Comparison of ENCODE assay signal across 17 cellular contexts in the genomic region with DNA sequence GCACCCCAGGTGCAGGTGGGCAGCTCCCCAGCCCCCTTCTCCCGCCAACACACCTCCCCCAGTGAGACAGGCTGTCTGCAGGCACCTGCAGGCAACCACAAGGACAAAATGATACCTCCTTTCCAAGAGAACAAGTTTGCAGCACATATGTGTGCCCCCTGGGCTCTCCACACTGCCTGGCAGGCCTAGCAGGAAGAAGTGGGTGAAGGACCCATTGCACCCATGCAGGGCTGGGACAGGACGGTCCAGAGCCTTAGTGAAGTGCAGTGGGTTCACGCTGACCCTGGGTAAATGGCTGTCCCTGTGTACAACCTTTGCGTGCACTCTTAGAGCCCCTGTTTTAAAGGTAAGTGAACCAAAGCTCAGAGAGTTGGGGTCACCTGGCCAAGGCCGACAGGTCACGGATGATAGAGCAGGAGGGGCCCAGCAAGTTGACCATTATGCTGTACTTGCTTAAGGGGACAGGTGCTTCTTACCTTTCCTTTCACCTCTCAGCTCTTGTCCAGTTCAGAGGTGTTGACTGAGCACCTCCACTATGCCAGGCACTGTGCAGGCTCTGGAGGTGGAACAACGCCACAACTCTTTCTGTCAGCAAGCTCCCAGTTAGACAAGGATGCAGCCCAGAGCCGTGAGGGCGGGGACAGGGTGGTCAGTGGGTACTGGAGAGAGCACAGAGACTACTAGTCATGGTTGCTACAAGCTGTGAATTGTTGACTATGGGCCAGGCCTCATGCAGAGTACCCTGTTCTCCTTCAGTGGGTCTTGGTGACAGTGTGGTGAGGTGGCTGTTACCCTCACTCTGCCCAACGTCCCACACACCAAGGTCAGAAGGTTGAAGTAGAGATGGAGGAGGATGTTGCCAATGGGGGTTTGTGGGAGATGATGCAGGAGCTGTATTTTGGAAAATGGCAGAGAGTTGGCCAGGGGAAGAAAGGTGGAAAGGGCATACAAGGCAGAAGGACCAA.
A peak's percentile ranks its signal among the peaks of the same experiment; 100 is the strongest.
DNase-seq lines count a peak whose midpoint lies in the region; ATAC-seq and TF ChIP-seq lines count a peak whose summit lies in the region.
"Had no signal": no experiment of that assay in that cellular context is flagged by ENCODE, and none has a peak within 500 bp of the region (broad histone marks: within the 10 kb centered on the region; RNA-seq: fewer than 3 reads in every experiment).

No MANE protein-coding gene starts in this region.

- no peaks in the 10 kb centered on the region for H3K4me1 ChIP-seq in endodermal cell (ENCODE audit: control insufficient read depth, insufficient read depth, low read length)

- H3K9me3 ChIP-seq in endodermal cell (ENCODE audit: control insufficient read depth, low read length): no peaks in the 10 kb centered on the region
- H3K9me3 ChIP-seq: MG63 had no signal

- H3K9me3 Mint-ChIP-seq in endodermal cell: no peaks in the 10 kb centered on the region
- H3K9me3 Mint-ChIP-seq: GM23338 had no signal

- intact Hi-C loops in cardiac septum (cut with DNase I) (no loop called here), Right ventricle myocardium superior (cut with DNase I) (no loop called here), posterior vena cava (cut with DNase I) (no loop called here)

- no peaks in the 10 kb centered on the region for H3K4me1 Mint-ChIP-seq in endodermal cell

- H3K27me3 ChIP-seq in endodermal cell (ENCODE audit: control insufficient read depth, insufficient read depth, low read length, poor library complexity, severe bottlenecking): peaks cover 6% of the 10 kb centered on the region
- H3K27me3 ChIP-seq: MG63 had no signal

- H3K27ac ChIP-seq in endodermal cell (ENCODE audit: low read depth, low read length): no peak overlapping the region
- H3K27ac ChIP-seq: C4-2B had no signal

- WGBS in endodermal cell (ENCODE audit: insufficient coverage in 1 of 2, insufficient read length in 1 of 2), 2 experiments: 90 to 92% methylated on average over 6 to 10 of the region's 10 CpGs

- no peak for TF ChIP-seq CTCF in endodermal cell (conservative IDR thresholded peaks at IDR 0.05)

- no peak overlapping the region for H3K4me3 Mint-ChIP-seq in endodermal cell
- H3K4me3 Mint-ChIP-seq: GM23338 had no signal

- no peaks in the 10 kb centered on the region for H3K36me3 Mint-ChIP-seq in endodermal cell (ENCODE audit: low read depth)

- H3K4me3 ChIP-seq in endodermal cell (ENCODE audit: low read length): no peak overlapping the region
- H3K4me3 ChIP-seq: GM23338, MG63 had no signal

- peaks cover 6% of the 10 kb centered on the region for H3K27me3 Mint-ChIP-seq in endodermal cell (ENCODE audit: insufficient read depth)

- no peak overlapping the region for H3K9ac ChIP-seq in endodermal cell (ENCODE audit: extremely low read depth, low read length, poor library complexity, severe bottlenecking)

- no peak overlapping the region for H3K27ac Mint-ChIP-seq in endodermal cell
- H3K27ac Mint-ChIP-seq: GM23338 had no signal

- H3K36me3 ChIP-seq in endodermal cell (ENCODE audit: control insufficient read depth, insufficient read depth, low read length): no peaks in the 10 kb centered on the region
- H3K36me3 ChIP-seq: MG63 had no signal

- ATAC-seq in Right ventricle myocardium superior (ENCODE audit: poor library complexity): no peak
- ATAC-seq: GM23338 had no signal

- peak; percentile 49 for DNase-seq in cardiac septum (ENCODE audit: low spot score)
- no peak for DNase-seq in Right ventricle myocardium superior
- DNase-seq in endodermal cell: peak; percentile 25
- peak; percentile 68 for DNase-seq in posterior vena cava (ENCODE audit: low spot score)
- no peak for DNase-seq in NCI-H526 treated with DMSO at 0.1 percent for 48 hours (lab: John Stamatoyannopoulos, UW)
- no peak for DNase-seq in NCI-H1092 (lab: John Stamatoyannopoulos, UW)
- no peak for DNase-seq in NCI-H510A (lab: John Stamatoyannopoulos, UW)
- DNase-seq: COR-L47, DMS153, Karpas-422, MG63, NCI-H1105, NCI-H1694, NCI-H2227 treated with DMSO at 0.1 percent for 48 hours, NCI-H526 had no signal

Comparison
In these comparisons a context has a peak if more than half of its experiments do, and no peak if none do; other contexts are left out.
1. DNase-seq: peak in cardiac septum (single experiment), endodermal cell (single experiment) and posterior vena cava (single experiment); none in Right ventricle myocardium superior (single experiment), NCI-H526 treated with DMSO at 0.1 percent for 48 hours (single experiment), NCI-H1092 (single experiment) and NCI-H510A (single experiment).